ENCODE assay signal across 1 cellular context in the genomic region with DNA sequence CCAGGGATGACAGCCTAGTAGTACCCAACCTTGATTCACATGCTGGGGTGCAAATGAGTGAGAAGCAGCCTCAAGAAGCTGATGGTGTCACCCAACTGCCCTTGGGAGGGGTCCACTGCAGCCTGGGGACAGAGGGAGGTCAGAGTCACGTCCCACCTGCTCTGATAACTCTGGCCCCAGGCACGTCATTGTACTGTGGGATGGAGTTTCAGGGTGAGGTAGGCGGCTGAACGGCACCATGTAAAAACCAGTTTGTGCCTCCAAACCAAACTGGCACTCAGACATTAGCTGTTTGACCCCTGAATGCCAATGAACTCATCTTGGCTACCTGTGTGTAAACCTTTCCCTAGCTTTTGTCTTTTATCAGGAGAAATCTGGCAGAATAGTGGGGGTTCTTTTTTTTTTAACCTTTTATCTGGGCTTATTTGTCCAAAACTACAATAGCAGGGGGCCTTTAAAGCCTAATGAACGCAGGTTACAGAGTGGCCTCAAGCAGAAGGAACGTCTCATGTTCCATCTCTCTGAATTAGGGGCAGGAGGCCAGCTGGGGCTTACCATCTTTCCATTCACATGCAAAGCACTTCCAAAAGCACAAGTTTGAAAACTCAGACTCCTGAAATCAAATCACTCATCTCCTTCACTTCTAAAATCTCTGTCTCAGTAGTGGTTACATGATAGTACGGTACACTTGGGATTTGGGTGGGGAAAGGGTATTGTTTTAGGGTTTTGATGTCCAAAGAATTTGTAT.
TF ChIP-seq lines count a peak whose summit lies in the region.

No MANE protein-coding gene starts in this region.

TF ChIP-seq in HCT116, 20 proteins besides CTCF, POLR2A, EP300 and RAD21 (continued from another document):
- TF ChIP-seq, protein P1, sequence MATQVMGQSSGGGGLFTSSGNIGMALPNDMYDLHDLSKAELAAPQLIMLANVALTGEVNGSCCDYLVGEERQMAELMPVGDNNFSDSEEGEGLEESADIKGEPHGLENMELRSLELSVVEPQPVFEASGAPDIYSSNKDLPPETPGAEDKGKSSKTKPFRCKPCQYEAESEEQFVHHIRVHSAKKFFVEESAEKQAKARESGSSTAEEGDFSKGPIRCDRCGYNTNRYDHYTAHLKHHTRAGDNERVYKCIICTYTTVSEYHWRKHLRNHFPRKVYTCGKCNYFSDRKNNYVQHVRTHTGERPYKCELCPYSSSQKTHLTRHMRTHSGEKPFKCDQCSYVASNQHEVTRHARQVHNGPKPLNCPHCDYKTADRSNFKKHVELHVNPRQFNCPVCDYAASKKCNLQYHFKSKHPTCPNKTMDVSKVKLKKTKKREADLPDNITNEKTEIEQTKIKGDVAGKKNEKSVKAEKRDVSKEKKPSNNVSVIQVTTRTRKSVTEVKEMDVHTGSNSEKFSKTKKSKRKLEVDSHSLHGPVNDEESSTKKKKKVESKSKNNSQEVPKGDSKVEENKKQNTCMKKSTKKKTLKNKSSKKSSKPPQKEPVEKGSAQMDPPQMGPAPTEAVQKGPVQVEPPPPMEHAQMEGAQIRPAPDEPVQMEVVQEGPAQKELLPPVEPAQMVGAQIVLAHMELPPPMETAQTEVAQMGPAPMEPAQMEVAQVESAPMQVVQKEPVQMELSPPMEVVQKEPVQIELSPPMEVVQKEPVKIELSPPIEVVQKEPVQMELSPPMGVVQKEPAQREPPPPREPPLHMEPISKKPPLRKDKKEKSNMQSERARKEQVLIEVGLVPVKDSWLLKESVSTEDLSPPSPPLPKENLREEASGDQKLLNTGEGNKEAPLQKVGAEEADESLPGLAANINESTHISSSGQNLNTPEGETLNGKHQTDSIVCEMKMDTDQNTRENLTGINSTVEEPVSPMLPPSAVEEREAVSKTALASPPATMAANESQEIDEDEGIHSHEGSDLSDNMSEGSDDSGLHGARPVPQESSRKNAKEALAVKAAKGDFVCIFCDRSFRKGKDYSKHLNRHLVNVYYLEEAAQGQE (IDR thresholded peaks at IDR 0.05; ENCODE audit: low read depth): no peak
- no peak for TF ChIP-seq EZH2 (IDR thresholded peaks at IDR 0.05)
- no peak for TF ChIP-seq TCF7L2 (IDR thresholded peaks at IDR 0.05; ENCODE audit: borderline replicate concordance, extremely low read depth, insufficient read depth, insufficient read length)
- TF ChIP-seq EGR1 (IDR thresholded peaks at IDR 0.05; ENCODE audit: low read depth): no peak
- no peak for TF ChIP-seq FOSL1 (IDR thresholded peaks at IDR 0.05; ENCODE audit: low read depth)
- no peak for TF ChIP-seq SIN3A (IDR thresholded peaks at IDR 0.05; ENCODE audit: low read depth)
- TF ChIP-seq YY1 (IDR thresholded peaks at IDR 0.05; ENCODE audit: extremely low read depth, insufficient replicate concordance, low read depth, low read length): no peak
- TF ChIP-seq JUND (IDR thresholded peaks at IDR 0.05): no peak
- no peak for TF ChIP-seq ELF1 (IDR thresholded peaks at IDR 0.05; ENCODE audit: borderline replicate concordance, low read depth)
- TF ChIP-seq SRF (IDR thresholded peaks at IDR 0.05; ENCODE audit: low read depth): no peak
- TF ChIP-seq POLR2AphosphoS5 (IDR thresholded peaks at IDR 0.05; ENCODE audit: low read depth, low read length): no peak
- TF ChIP-seq, protein P2, sequence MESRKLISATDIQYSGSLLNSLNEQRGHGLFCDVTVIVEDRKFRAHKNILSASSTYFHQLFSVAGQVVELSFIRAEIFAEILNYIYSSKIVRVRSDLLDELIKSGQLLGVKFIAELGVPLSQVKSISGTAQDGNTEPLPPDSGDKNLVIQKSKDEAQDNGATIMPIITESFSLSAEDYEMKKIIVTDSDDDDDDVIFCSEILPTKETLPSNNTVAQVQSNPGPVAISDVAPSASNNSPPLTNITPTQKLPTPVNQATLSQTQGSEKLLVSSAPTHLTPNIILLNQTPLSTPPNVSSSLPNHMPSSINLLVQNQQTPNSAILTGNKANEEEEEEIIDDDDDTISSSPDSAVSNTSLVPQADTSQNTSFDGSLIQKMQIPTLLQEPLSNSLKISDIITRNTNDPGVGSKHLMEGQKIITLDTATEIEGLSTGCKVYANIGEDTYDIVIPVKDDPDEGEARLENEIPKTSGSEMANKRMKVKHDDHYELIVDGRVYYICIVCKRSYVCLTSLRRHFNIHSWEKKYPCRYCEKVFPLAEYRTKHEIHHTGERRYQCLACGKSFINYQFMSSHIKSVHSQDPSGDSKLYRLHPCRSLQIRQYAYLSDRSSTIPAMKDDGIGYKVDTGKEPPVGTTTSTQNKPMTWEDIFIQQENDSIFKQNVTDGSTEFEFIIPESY (IDR thresholded peaks at IDR 0.05; ENCODE audit: extremely low read depth, insufficient replicate concordance, low read length): no peak
